4 cellular contexts compared by ENCODE assay signal in the genomic region with DNA sequence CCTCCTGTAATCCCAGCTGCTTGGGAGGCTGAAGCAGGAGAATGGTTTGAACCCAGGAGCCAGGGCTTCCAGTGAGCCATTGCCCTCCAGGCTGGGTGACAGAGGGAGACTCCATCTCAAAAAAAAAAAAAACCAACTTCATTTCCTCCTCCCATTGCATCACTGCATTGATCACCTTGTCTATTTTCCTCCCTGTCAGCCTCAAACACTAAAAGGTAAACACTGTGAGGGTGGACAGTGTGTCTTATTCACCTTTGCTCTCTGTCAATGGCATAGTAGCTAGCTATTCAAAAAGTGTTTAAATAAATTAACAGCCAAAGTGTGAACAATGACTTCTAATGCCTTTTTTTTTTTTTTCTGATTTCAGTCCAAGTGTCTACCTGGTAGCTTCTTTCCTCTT.
"Had no signal": no experiment of that assay in that cellular context is flagged by ENCODE, and none has a peak within 500 bp of the region (broad histone marks: within the 10 kb centered on the region; RNA-seq: fewer than 3 reads in every experiment).

No MANE protein-coding gene starts in this region.

- H3K4me1 Mint-ChIP-seq: IgD-negative memory B cell had no signal

- H3K27ac Mint-ChIP-seq: GM23338, H9, IgD-negative memory B cell had no signal

- DNase-seq: H9, HCEC 1CT had no signal

- ATAC-seq: GM23338 had no signal

- H3K9me3 Mint-ChIP-seq: IgD-negative memory B cell had no signal

- H3K4me3 ChIP-seq: GM23338 had no signal

- H3K4me3 Mint-ChIP-seq: GM23338, H9, IgD-negative memory B cell had no signal
